Comparison of ENCODE assay signal across 1 cellular context in the genomic region with DNA sequence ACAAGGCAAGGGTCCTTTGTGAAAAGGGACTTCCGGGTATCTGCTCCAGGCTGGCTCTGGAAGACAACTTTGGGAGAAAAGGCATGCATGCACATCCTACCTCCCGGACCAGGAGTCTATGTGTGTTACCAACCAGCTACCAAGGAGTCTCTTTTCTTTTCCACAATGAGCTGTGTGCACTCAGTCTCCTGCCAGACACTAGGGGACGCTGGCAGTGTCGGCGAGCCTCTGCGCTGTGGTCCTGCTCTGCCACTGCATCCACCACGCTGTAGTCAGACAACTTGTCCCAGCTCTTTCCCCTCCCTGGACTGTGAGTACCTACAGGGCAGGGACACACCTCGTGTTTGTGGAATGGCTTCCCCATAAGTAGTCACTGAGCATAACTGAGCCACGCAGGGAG.
TF ChIP-seq lines count a peak whose summit lies in the region.

No MANE protein-coding gene starts in this region.

TF ChIP-seq in IMR-90, 13 proteins besides CTCF, POLR2A, EP300 and RAD21:
- no peak for TF ChIP-seq CHD1 (IDR thresholded peaks at IDR 0.05; ENCODE audit: low read depth, low read length)
- TF ChIP-seq, protein P1, sequence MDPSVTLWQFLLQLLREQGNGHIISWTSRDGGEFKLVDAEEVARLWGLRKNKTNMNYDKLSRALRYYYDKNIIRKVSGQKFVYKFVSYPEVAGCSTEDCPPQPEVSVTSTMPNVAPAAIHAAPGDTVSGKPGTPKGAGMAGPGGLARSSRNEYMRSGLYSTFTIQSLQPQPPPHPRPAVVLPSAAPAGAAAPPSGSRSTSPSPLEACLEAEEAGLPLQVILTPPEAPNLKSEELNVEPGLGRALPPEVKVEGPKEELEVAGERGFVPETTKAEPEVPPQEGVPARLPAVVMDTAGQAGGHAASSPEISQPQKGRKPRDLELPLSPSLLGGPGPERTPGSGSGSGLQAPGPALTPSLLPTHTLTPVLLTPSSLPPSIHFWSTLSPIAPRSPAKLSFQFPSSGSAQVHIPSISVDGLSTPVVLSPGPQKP (IDR thresholded peaks at IDR 0.05; ENCODE audit: borderline replicate concordance, low read depth, low read length), result no peak
- no peak for TF ChIP-seq BHLHE40 (IDR thresholded peaks at IDR 0.05; ENCODE audit: low read depth, low read length)
- TF ChIP-seq NFE2L2 (IDR thresholded peaks at IDR 0.05; ENCODE audit: low read depth, low read length), result no peak
- TF ChIP-seq SMC3 (IDR thresholded peaks at IDR 0.05; ENCODE audit: low read depth, low read length), result peak; percentile 70
- no peak for TF ChIP-seq FOS (IDR thresholded peaks at IDR 0.05; ENCODE audit: low read depth, low read length)
- no peak for TF ChIP-seq RFX5 (IDR thresholded peaks at IDR 0.05; ENCODE audit: low read depth, low read length)
- TF ChIP-seq, protein P2, sequence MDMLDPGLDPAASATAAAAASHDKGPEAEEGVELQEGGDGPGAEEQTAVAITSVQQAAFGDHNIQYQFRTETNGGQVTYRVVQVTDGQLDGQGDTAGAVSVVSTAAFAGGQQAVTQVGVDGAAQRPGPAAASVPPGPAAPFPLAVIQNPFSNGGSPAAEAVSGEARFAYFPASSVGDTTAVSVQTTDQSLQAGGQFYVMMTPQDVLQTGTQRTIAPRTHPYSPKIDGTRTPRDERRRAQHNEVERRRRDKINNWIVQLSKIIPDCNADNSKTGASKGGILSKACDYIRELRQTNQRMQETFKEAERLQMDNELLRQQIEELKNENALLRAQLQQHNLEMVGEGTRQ (IDR thresholded peaks at IDR 0.05; ENCODE audit: low read depth, low read length), result no peak
